Comparison of ENCODE assay signal across 8 cellular contexts in the genomic region with DNA sequence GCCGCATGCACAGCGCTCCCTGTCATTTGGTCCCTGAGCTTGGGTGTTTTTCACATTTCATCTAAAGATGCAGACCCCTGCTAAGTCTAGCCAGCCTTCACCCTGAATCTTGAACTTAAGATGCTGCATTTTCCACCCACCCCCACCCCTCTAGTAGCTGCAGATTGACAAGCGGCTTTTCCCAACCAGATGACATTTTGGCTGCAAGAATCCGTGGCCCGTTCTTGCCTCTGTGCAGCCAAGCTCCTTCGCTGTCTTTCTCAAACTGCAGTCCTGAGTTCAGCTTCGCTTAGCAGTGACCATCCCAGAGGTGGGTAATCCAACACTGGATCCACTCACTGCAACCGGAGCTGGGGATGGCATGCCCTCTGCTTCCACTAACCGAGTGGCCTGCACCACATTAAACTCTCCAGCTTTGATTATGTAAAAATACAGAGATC. TPM values are rescaled to one million over a fixed set of nuclear protein-coding genes. Genes with fewer than 3 reads are reported as not detected.
DNase-seq lines count a peak whose midpoint lies in the region; ATAC-seq and TF ChIP-seq lines count a peak whose summit lies in the region.

No MANE protein-coding gene starts in this region.

- peak overlapping the region; percentile 94 for H3K27ac ChIP-seq in psoas muscle

- peaks cover 0 to 2% (median 0%) of the 10 kb centered on the region in 3 donors for H3K27me3 ChIP-seq in psoas muscle (ENCODE audit: insufficient read depth in 3 of 3, low read length in 2 of 3)

- TF ChIP-seq CTCF in GM13976 (IDR thresholded peaks at IDR 0.05; ENCODE audit: borderline replicate concordance, control extremely low read depth, extremely low read depth, insufficient read depth, missing control alignments) (no peak), foreskin fibroblast (IDR thresholded peaks at IDR 0.05; ENCODE audit: low read depth, low read length) (no peak), psoas muscle (IDR thresholded peaks at IDR 0.05) (no peak)

- H3K36me3 ChIP-seq in psoas muscle (ENCODE audit: insufficient read depth in 1 of 2, low read depth in 1 of 2), result peaks cover 0 to 15% of the 10 kb centered on the region in 2 donors

- H3K4me3 Mint-ChIP-seq in T-cell, result peak overlapping the region; percentile 42 to 59 (median 57)

- H3K27ac Mint-ChIP-seq in T-cell, result no peak overlapping the region

- intact Hi-C loops in psoas muscle (cut with DNase I), result loop anchor here (2.0 to 5.0 kb wide), 2 partner anchors 138 to 969 kb away; a partner anchor contains a TSS

- no peaks in the 10 kb centered on the region for H3K9me3 Mint-ChIP-seq in T-cell

- POLR2A ChIA-PET in T-cell (lab: Charles Lee), result interaction anchor here in 1 of 2 donors (1.7 kb wide), 1 partner anchor 209 kb away, joined by 8 read pairs; a partner anchor contains a TSS

- in situ Hi-C loops in GM13976 (cut with MboI; ENCODE audit: low sequenced_read_pairs, unreplicated experiment), result no loop called here

- CTCF ChIA-PET in T-cell (lab: Charles Lee), result interaction anchor here (0.6 kb wide), 3 partner anchors 30 to 796 kb away, joined by 3 to 6 read pairs (median 4); no protein-coding TSS in a partner anchor

- WGBS in psoas muscle, 3 donors, result 29 to 44% (median 30%) methylated on average over 9 of the region's 9 CpGs

- peak overlapping the region; percentile 46 to 49 for H3K4me3 ChIP-seq in foreskin fibroblast (ENCODE audit: low read depth in 1 of 2, low read length in 2 of 2)
- H3K4me3 ChIP-seq in psoas muscle, result peak overlapping the region; percentile 71

- no peak for ATAC-seq in T-cell (replicated peaks in 1 of 4)
- peak; percentile 21 to 53 (median 40) for ATAC-seq in psoas muscle
- ATAC-seq in HG03039 (IDR thresholded peaks at IDR 0.05; ENCODE audit: unreplicated experiment), result no peak
- ATAC-seq in HG02938 (IDR thresholded peaks at IDR 0.05; ENCODE audit: unreplicated experiment), result no peak
- ATAC-seq in HG03457 (IDR thresholded peaks at IDR 0.05; ENCODE audit: unreplicated experiment), result no peak

- DNase-seq in GM13976 (ENCODE audit: low spot score), result peak; percentile 15
- DNase-seq in T-cell, result no peak
- peak in 1 of 2 donors; percentile 43 for DNase-seq in foreskin fibroblast
- DNase-seq in psoas muscle, result peak; percentile 17 to 50
- DNase-seq in NCI-H2107 (lab: John Stamatoyannopoulos, UW), result no peak

- H3K36me3 Mint-ChIP-seq in T-cell, result no peaks in the 10 kb centered on the region

- no peaks in the 10 kb centered on the region for H3K27me3 Mint-ChIP-seq in T-cell

- peaks cover 27% of the 10 kb centered on the region for H3K4me1 ChIP-seq in psoas muscle

- H3K4me1 Mint-ChIP-seq in T-cell, result peaks cover 7 to 22% (median 10%) of the 10 kb centered on the region in 3 donors

- no peaks in the 10 kb centered on the region for H3K9me3 ChIP-seq in psoas muscle

RNA-seq across cellular contexts. Expression of a gene that starts 0.8 kb away (rescaled TPM):
- 10 to 100 TPM; 15.6 to 23.7 (median 22.3) TPM for total RNA-seq in T-cell
- 10 to 100 TPM; 14.5 to 32.2 (median 21.9) TPM for total RNA-seq in psoas muscle
- polyA plus RNA-seq in psoas muscle, result 10 to 100 TPM; 10.1 to 28.0 (median 20.1) TPM

Comparison
In these comparisons a context has a peak if more than half of its experiments do, and no peak if none do; other contexts are left out.
1. DNase-seq: peak in GM13976 (single experiment) and psoas muscle (2 of 2); none in T-cell (0 of 34) and NCI-H2107 (single experiment).
2. ATAC-seq: peak in psoas muscle (4 of 4); none in T-cell (0 of 4), HG03039 (single experiment), HG02938 (single experiment) and HG03457 (single experiment).